Comparison of ENCODE assay signal across 21 cellular contexts in genomic region chr14:82419933-82420332, GRCh38.
"Had no signal": no experiment of that assay in that cellular context is flagged by ENCODE, and none has a peak within 500 bp of the region (broad histone marks: within the 10 kb centered on the region; RNA-seq: fewer than 3 reads in every experiment).

No MANE protein-coding gene starts in this region.

- H3K9ac ChIP-seq: parathyroid adenoma had no signal

- H3K36me3 ChIP-seq: left lung, prostate gland, spleen, tibial nerve had no signal

- H3K27ac ChIP-seq: left lung, parathyroid adenoma, prostate gland, spleen, tibial nerve had no signal

- H3K9me3 ChIP-seq: prostate gland had no signal

- H2AFZ ChIP-seq: parathyroid adenoma had no signal

- H3K4me3 ChIP-seq: left lung, lung, prostate gland, spleen, tibial nerve had no signal

- ATAC-seq: effector memory CD8-positive, alpha-beta T cell; left lung; sciatic nerve; stimulated activated memory B cell treated with anti-CD40 and anti-IgM and Interleukin-4, amounts not matched to agents 10 μg/mL and 1 μg/mL and 100 μg/mL, for 72 hours had no signal

- H3K27me3 ChIP-seq: left lung, spleen, tibial nerve had no signal

- H3K4me3 Mint-ChIP-seq: central memory CD8-positive, alpha-beta T cell; dendritic cell treated with granulocyte-macrophage colony-stimulating factor and Interleukin-4, amounts not matched to agents 40 ng/mL and 50 ng/mL, for 4 days; effector memory CD8-positive, alpha-beta T cell; naive B cell; nephron; stimulated activated memory B cell treated with anti-CD40 and anti-IgM and Interleukin-4, amounts not matched to agents 10 μg/mL and 1 μg/mL and 100 μg/mL, for 72 hours; stimulated activated naive CD8-positive, alpha-beta T cell treated with anti-CD3 and anti-CD28 coated beads, Interleukin-15, Interleukin-2, amounts not matched to agents 100 ng/mL and 50 ng/mL, for 24 hours had no signal

- H3K4me1 ChIP-seq: left lung, parathyroid adenoma, prostate gland, spleen, tibial nerve had no signal

- H3K36me3 Mint-ChIP-seq: naive B cell; stimulated activated memory B cell treated with anti-CD40 and anti-IgM and Interleukin-4, amounts not matched to agents 10 μg/mL and 1 μg/mL and 100 μg/mL, for 72 hours had no signal

- H3K4me1 Mint-ChIP-seq: central memory CD8-positive, alpha-beta T cell; naive B cell; nephron; stimulated activated memory B cell treated with anti-CD40 and anti-IgM and Interleukin-4, amounts not matched to agents 10 μg/mL and 1 μg/mL and 100 μg/mL, for 72 hours had no signal

- H3K27me3 Mint-ChIP-seq: central memory CD8-positive, alpha-beta T cell; dendritic cell treated with granulocyte-macrophage colony-stimulating factor and Interleukin-4, amounts not matched to agents 40 ng/mL and 50 ng/mL, for 4 days; effector memory CD8-positive, alpha-beta T cell; naive B cell; stimulated activated memory B cell treated with anti-CD40 and anti-IgM and Interleukin-4, amounts not matched to agents 10 μg/mL and 1 μg/mL and 100 μg/mL, for 72 hours; stimulated activated naive CD8-positive, alpha-beta T cell treated with anti-CD3 and anti-CD28 coated beads, Interleukin-15, Interleukin-2, amounts not matched to agents 100 ng/mL and 50 ng/mL, for 24 hours had no signal

- DNase-seq: effector memory CD8-positive, alpha-beta T cell; foreskin melanocyte; head of caudate nucleus; hypothalamus; left lung; mesenchymal stem cell; naive B cell; spleen; stimulated activated CD4-positive, alpha-beta T cell treated with anti-CD3 and anti-CD28 coated beads, Interleukin-15, amount 100 ng/mL, for 24 hours; stimulated activated CD4-positive, alpha-beta T cell treated with anti-CD3 and anti-CD28 coated beads, Interleukin-1b, Interleukin-23, amount 100 ng/mL, for 48 hours; stimulated activated CD4-positive, alpha-beta T cell treated with anti-CD3 and anti-CD28 coated beads, Interleukin-4, amount 100 ng/mL, for 24 hours had no signal

- H3K27ac Mint-ChIP-seq: dendritic cell treated with granulocyte-macrophage colony-stimulating factor and Interleukin-4, amounts not matched to agents 40 ng/mL and 50 ng/mL, for 4 days; effector memory CD8-positive, alpha-beta T cell; naive B cell; nephron; stimulated activated memory B cell treated with anti-CD40 and anti-IgM and Interleukin-4, amounts not matched to agents 10 μg/mL and 1 μg/mL and 100 μg/mL, for 72 hours; stimulated activated naive CD8-positive, alpha-beta T cell treated with anti-CD3 and anti-CD28 coated beads, Interleukin-15, Interleukin-2, amounts not matched to agents 100 ng/mL and 50 ng/mL, for 24 hours had no signal
